1 cellular context compared by ENCODE assay signal in the genomic region with DNA sequence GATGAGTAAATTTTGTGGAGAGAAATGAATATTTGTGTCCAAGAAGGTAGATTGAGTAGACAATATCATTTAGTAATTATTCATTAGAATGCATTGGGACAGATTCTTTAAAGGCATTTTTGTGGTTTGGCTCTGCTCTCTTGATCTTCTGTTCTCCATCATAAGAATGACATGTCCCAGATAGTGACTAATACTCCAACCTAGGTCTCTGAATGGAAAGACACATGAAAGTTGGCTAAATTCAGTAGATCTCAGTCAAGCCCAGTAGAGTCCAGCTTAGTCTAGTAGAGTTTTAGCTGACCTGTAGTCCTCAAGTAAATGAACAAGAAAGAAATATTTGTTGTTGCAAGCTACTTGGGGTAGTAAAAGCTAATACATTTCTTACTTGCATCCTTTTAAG.
TF ChIP-seq lines count a peak whose summit lies in the region.

No MANE protein-coding gene starts in this region.

TF ChIP-seq in GM23338, 12 proteins besides CTCF, POLR2A, EP300 and RAD21 (continued from another document):
- TF ChIP-seq NANOG (IDR thresholded peaks at IDR 0.05; ENCODE audit: borderline replicate concordance) (no peak), CREB1 (CRISPR knock-in tag; IDR thresholded peaks at IDR 0.05; ENCODE audit: low read depth) (no peak), ZNF331 (CRISPR knock-in tag; IDR thresholded peaks at IDR 0.05; ENCODE audit: low read depth) (no peak), STAT1 (IDR thresholded peaks at IDR 0.05; ENCODE audit: unreplicated experiment) (no peak)
- TF ChIP-seq, protein P1, sequence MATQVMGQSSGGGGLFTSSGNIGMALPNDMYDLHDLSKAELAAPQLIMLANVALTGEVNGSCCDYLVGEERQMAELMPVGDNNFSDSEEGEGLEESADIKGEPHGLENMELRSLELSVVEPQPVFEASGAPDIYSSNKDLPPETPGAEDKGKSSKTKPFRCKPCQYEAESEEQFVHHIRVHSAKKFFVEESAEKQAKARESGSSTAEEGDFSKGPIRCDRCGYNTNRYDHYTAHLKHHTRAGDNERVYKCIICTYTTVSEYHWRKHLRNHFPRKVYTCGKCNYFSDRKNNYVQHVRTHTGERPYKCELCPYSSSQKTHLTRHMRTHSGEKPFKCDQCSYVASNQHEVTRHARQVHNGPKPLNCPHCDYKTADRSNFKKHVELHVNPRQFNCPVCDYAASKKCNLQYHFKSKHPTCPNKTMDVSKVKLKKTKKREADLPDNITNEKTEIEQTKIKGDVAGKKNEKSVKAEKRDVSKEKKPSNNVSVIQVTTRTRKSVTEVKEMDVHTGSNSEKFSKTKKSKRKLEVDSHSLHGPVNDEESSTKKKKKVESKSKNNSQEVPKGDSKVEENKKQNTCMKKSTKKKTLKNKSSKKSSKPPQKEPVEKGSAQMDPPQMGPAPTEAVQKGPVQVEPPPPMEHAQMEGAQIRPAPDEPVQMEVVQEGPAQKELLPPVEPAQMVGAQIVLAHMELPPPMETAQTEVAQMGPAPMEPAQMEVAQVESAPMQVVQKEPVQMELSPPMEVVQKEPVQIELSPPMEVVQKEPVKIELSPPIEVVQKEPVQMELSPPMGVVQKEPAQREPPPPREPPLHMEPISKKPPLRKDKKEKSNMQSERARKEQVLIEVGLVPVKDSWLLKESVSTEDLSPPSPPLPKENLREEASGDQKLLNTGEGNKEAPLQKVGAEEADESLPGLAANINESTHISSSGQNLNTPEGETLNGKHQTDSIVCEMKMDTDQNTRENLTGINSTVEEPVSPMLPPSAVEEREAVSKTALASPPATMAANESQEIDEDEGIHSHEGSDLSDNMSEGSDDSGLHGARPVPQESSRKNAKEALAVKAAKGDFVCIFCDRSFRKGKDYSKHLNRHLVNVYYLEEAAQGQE (IDR thresholded peaks at IDR 0.05; ENCODE audit: unreplicated experiment): no peak
